In the genomic region with DNA sequence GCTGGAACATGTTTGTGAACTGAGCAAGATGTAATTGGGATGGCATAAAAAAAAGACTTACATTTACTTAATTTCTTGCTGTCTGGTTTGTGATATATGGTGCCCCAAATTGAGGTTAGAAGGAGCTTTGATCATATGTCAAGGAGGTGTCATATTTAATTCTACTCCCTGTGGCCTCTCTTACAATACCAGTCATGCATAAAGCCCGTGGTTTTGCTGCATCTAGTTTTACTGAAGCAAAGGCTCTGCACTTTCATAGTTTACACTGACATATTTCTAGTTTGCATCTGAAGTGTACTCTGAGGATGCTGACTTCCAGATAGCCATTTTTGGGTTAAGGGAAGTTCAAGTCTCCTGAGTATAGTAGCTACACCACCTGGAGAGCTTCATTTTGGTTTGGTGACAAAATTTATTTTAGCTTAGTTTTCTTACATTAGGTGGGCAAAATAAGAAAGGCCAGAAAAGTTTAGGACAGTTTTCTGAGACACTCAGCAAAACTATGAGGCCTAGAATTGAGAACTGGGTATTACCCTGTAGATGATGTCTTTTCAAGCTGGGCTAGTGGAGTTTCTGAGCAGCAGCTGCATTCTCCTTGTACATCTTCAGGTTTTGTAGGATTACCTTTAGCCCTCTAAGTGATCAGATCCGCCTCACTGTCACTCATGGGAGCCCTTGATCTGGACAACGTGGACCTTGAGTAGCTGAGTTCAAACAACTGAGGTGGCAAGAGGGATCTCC, we compare ENCODE assay signal across 8 cellular contexts. TPM values are rescaled to one million over a fixed set of nuclear protein-coding genes. Genes with fewer than 3 reads are reported as not detected.
DNase-seq lines count a peak whose midpoint lies in the region; ATAC-seq and TF ChIP-seq lines count a peak whose summit lies in the region.
"Not testable (repeated sequence)": the region's sequence is repeated elsewhere in the genome, so short reads cannot be mapped to it uniquely, and the experiment has no call there.

No MANE protein-coding gene starts in this region.

- not testable (repeated sequence) for H3K4me3 Mint-ChIP-seq in activated T-helper 17 cell treated with anti-CD3 and anti-CD28 coated beads, Interleukin-2, amount 50 U/mL, for 72 hours; naive B cell

- not testable (repeated sequence) for H3K36me3 ChIP-seq in DND-41 (ENCODE audit: insufficient read depth, low read length); Karpas-422 (ENCODE audit: insufficient read depth, low read length)

- not testable (repeated sequence) for H3K4me1 Mint-ChIP-seq in activated T-helper 17 cell treated with anti-CD3 and anti-CD28 coated beads, Interleukin-2, amount 50 U/mL, for 72 hours; naive B cell

- not testable (repeated sequence) for H2AFZ ChIP-seq in DND-41 (ENCODE audit: low read depth, low read length); Karpas-422 (ENCODE audit: low read length)

- H4K20me1 ChIP-seq in DND-41 (ENCODE audit: insufficient read depth, low read length); Karpas-422 (ENCODE audit: insufficient read depth, low read depth, low read length): not testable (repeated sequence)

- not testable (repeated sequence) for H3K9me2 ChIP-seq in Karpas-422 (replicated peaks; ENCODE audit: insufficient read depth, low read length)

- H3K79me2 ChIP-seq in DND-41 (ENCODE audit: insufficient read depth, low read length); Karpas-422 (ENCODE audit: low read length): not testable (repeated sequence)

- H3K27me3 ChIP-seq in DND-41 (ENCODE audit: insufficient read depth, low read length, poor library complexity); Karpas-422 (ENCODE audit: low read length): not testable (repeated sequence)

- not testable (repeated sequence) for H3K27me3 Mint-ChIP-seq in activated T-helper 17 cell treated with anti-CD3 and anti-CD28 coated beads, Interleukin-2, amount 50 U/mL, for 72 hours; naive B cell

- not testable (repeated sequence) for H3K4me1 ChIP-seq in DND-41 (ENCODE audit: insufficient read depth, low read length); Karpas-422 (ENCODE audit: low read length)

- not testable (repeated sequence) for H3K9me3 ChIP-seq in DND-41 (ENCODE audit: insufficient read depth, low read length, severe bottlenecking); Karpas-422 (ENCODE audit: low read length)

- not testable (repeated sequence) for H3K9ac ChIP-seq in DND-41 (ENCODE audit: low read depth, low read length); Karpas-422 (ENCODE audit: low read length)

- not testable (repeated sequence) for H3K36me3 Mint-ChIP-seq in activated T-helper 17 cell treated with anti-CD3 and anti-CD28 coated beads, Interleukin-2, amount 50 U/mL, for 72 hours (ENCODE audit: low read depth); naive B cell

- DNase-seq in DND-41, Karpas-422, naive B cell: not testable (repeated sequence)

- not testable (repeated sequence) for TF ChIP-seq CTCF in DND-41 (IDR thresholded peaks at IDR 0.05; ENCODE audit: borderline replicate concordance, extremely low read depth, low read length, poor library complexity, severe bottlenecking)

- not testable (repeated sequence) for H3K27ac ChIP-seq in DND-41 (ENCODE audit: low read length)
- peak overlapping the region; percentile 79 for H3K27ac ChIP-seq in Karpas-422 (ENCODE audit: low read length)

- H3K27ac Mint-ChIP-seq in activated T-helper 17 cell treated with anti-CD3 and anti-CD28 coated beads, Interleukin-2, amount 50 U/mL, for 72 hours; naive B cell: not testable (repeated sequence)

- H3K9me3 Mint-ChIP-seq in activated T-helper 17 cell treated with anti-CD3 and anti-CD28 coated beads, Interleukin-2, amount 50 U/mL, for 72 hours; naive B cell: not testable (repeated sequence)

- not testable (repeated sequence) for H3K4me3 ChIP-seq in DND-41 (ENCODE audit: low read depth in 1 of 2, low read length in 2 of 2); Karpas-422 (ENCODE audit: low read length)

- ATAC-seq in DND-41 (ENCODE audit: insufficient read depth, low read depth) (peak; percentile 53; the same call in 2 of the 3 replicates), GM18907 (IDR thresholded peaks at IDR 0.05; ENCODE audit: unreplicated experiment) (peak; percentile 69), GM21529 (IDR thresholded peaks at IDR 0.05; ENCODE audit: unreplicated experiment) (peak; percentile 58), HG02798 (IDR thresholded peaks at IDR 0.05; ENCODE audit: poor library complexity, unreplicated experiment) (peak; percentile 75), HG03139 (IDR thresholded peaks at IDR 0.05; ENCODE audit: unreplicated experiment) (peak; percentile 78), naive B cell (ENCODE audit: low read depth in 2 of 2) (peak; percentile 90 to 91)
- ATAC-seq in activated T-helper 17 cell treated with anti-CD3 and anti-CD28 coated beads, Interleukin-2, amount 50 U/mL, for 72 hours (replicated peaks), result peak; percentile 78

- not testable (repeated sequence) for H3K4me2 ChIP-seq in DND-41 (ENCODE audit: insufficient read depth, low read length); Karpas-422 (ENCODE audit: low read depth, low read length, poor library complexity, severe bottlenecking)

RNA-seq across cellular contexts. Expression of a gene that starts 48.4 kb away (rescaled TPM):
- total RNA-seq in Karpas-422 (2014; rRNA removed; shearing (Covaris generic); ENCODE audit: low replicate concordance), result 13.7 and 24.2 TPM in 2 replicates
- total RNA-seq in activated T-helper 17 cell treated with anti-CD3 and anti-CD28 coated beads, Interleukin-2, amount 50 U/mL, for 72 hours, result 10 to 100 TPM; 11.7 to 11.8 TPM
- polyA plus RNA-seq in naive B cell (ENCODE audit: low read depth in 6 of 6), result under 1 TPM in 1 of 6 donors, not detected in 5; 0.20 TPM
